Comparison of ENCODE assay signal across 20 cellular contexts in the genomic region with DNA sequence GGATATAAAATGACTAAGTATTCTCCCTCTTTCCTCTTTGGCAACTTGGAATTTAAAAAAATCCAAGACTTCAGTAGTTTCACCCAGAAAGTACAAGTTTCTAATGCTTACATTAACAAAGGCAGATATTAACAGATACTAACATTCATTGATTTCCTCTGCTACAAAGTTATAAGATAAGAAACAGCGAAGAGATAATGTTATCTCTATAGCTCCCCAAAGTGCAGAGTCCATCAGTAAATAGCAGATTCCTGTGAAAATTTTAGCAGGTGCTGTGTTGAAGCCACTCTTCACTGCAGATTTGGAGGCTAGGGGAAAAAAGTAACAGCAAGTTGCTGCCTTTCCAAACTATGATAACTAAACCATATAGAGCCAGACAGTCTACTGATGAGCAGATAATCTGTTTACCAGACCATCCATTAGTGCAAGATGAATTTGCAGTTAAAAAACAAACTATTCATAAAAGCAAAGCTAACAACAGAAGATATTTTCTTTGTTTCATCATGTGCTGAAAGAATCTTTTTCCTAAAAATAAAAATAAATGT. TPM values are rescaled to one million over a fixed set of nuclear protein-coding genes. Genes with fewer than 3 reads are reported as not detected.
A peak's percentile ranks its signal among the peaks of the same experiment; 100 is the strongest.
DNase-seq lines count a peak whose midpoint lies in the region; ATAC-seq and TF ChIP-seq lines count a peak whose summit lies in the region.
"Had no signal": no experiment of that assay in that cellular context is flagged by ENCODE, and none has a peak within 500 bp of the region (broad histone marks: within the 10 kb centered on the region; RNA-seq: fewer than 3 reads in every experiment).

No MANE protein-coding gene starts in this region.

- peaks cover 48% of the 10 kb centered on the region for H3K4me1 Mint-ChIP-seq in activated CD4-positive, alpha-beta T cell treated with anti-CD3 and anti-CD28 coated beads for 36 hours
- H3K4me1 Mint-ChIP-seq in CD4-positive, alpha-beta T cell (ENCODE audit: low read depth), result peaks cover 17% of the 10 kb centered on the region
- H3K4me1 Mint-ChIP-seq in neural progenitor cell, result peaks cover 10% of the 10 kb centered on the region

- no peaks in the 10 kb centered on the region for H3K79me2 ChIP-seq in neural progenitor cell (ENCODE audit: low read depth)

- no peak overlapping the region for H3K27ac ChIP-seq in CD4-positive, alpha-beta T cell (ENCODE audit: low read depth, low read length)
- H3K27ac ChIP-seq in Panc1 (ENCODE audit: low read length) (0 out of 2 replicates have a peak overlapping the region, but pooled peaks have one; percentile 29), neural progenitor cell (no peak overlapping the region)
- H3K27ac ChIP-seq: PC-9, SJCRH30 had no signal

- no peak for ATAC-seq in activated CD4-positive, alpha-beta T cell treated with anti-CD3 and anti-CD28 coated beads for 36 hours
- ATAC-seq in CD4-positive, alpha-beta T cell (ENCODE audit: poor library complexity), result no peak
- ATAC-seq in Panc1 (no peak), GM21423 (IDR thresholded peaks at IDR 0.05; ENCODE audit: unreplicated experiment) (no peak), GM18858 (IDR thresholded peaks at IDR 0.05; ENCODE audit: unreplicated experiment) (no peak)
- ATAC-seq: GM12878 had no signal

- H3K4me2 ChIP-seq in neural progenitor cell, result no peak overlapping the region
- H3K4me2 ChIP-seq: PC-9 had no signal

- no peaks in the 10 kb centered on the region for H3K27me3 ChIP-seq in CD4-positive, alpha-beta T cell (ENCODE audit: control insufficient read depth, insufficient read depth, low read length)
- H3K27me3 ChIP-seq in Panc1 (ENCODE audit: control insufficient read depth, insufficient read depth, low read length) (no peaks in the 10 kb centered on the region), neural progenitor cell (no peaks in the 10 kb centered on the region)
- H3K27me3 ChIP-seq: SJCRH30 had no signal

- CTCF ChIA-PET in activated CD4-positive, alpha-beta T cell treated with anti-CD3 and anti-CD28 coated beads for 36 hours (lab: Charles Lee), result no interaction called here
- CTCF ChIA-PET in CD4-positive, alpha-beta T cell (lab: Charles Lee), result interaction anchor here (0.9 to 1.5 kb wide), 2 partner anchors 19 to 217 kb away, joined by 3 to 4 read pairs; no protein-coding TSS in a partner anchor
- CTCF ChIA-PET in Panc1 (lab: Charles Lee), result no interaction called here

- H3K36me3 ChIP-seq in Panc1 (ENCODE audit: control insufficient read depth, insufficient read depth, low read length) (no peaks in the 10 kb centered on the region; the same call in 1 of the 2 replicates), neural progenitor cell (no peaks in the 10 kb centered on the region)
- H3K36me3 ChIP-seq: SJCRH30 had no signal

- in situ Hi-C loops in Panc1 (cut with HindIII; ENCODE audit: low pct_unique_long_range_greater_than_20kb, low sequenced_read_pairs), result no loop called here

- POLR2A ChIA-PET in activated CD4-positive, alpha-beta T cell treated with anti-CD3 and anti-CD28 coated beads for 36 hours (lab: Charles Lee), result interaction anchor here (1.0 kb wide), 1 partner anchor 217 kb away, joined by 3 read pairs; no protein-coding TSS in a partner anchor
- POLR2A ChIA-PET in CD4-positive, alpha-beta T cell (lab: Charles Lee), result no interaction called here
- POLR2A ChIA-PET in Panc1 (lab: Charles Lee), result no interaction called here

- DNase-seq in activated CD4-positive, alpha-beta T cell treated with anti-CD3 and anti-CD28 coated beads for 36 hours, result no peak
- DNase-seq in activated CD4-positive, alpha-beta T cell treated with anti-CD3 and anti-CD28 coated beads for 1 hour, result no peak
- no peak for DNase-seq in CD4-positive, alpha-beta T cell
- no peak for DNase-seq in Panc1 (ENCODE audit: low read depth, low spot score)
- DNase-seq in neural progenitor cell (ENCODE audit: low spot score), result no peak
- no peak for DNase-seq in GDM1 (lab: John Stamatoyannopoulos, UW)
- DNase-seq: 8988T, Calu3, MV-4-11, NCI-H1417, NCI-H187, NCI-H2227 treated with DMSO at 0.1 percent for 48 hours, NCI-H524, NCI-H82, PC-9, SJCRH30 had no signal

- no peak for TF ChIP-seq CTCF in CD4-positive, alpha-beta T cell (IDR thresholded peaks at IDR 0.05)
- TF ChIP-seq CTCF in Panc1 (IDR thresholded peaks at IDR 0.05) (no peak), neural progenitor cell (IDR thresholded peaks at IDR 0.05) (no peak)

- no peaks in the 10 kb centered on the region for H4K20me1 ChIP-seq in neural progenitor cell (ENCODE audit: low read depth)

- BruUV-seq in Panc1 (replicated peaks; lab: Mats Ljungman, UMichigan), result no TSS peak

- peak overlapping the region; percentile 52 for H3K27ac Mint-ChIP-seq in activated CD4-positive, alpha-beta T cell treated with anti-CD3 and anti-CD28 coated beads for 36 hours
- peak overlapping the region; percentile 34 for H3K27ac Mint-ChIP-seq in CD4-positive, alpha-beta T cell
- no peak overlapping the region for H3K27ac Mint-ChIP-seq in neural progenitor cell
- H3K27ac Mint-ChIP-seq: B cell had no signal

- H3K4me1 ChIP-seq in Panc1 (ENCODE audit: control insufficient read depth, insufficient read depth, low read length) (no peaks in the 10 kb centered on the region; the same call in 1 of the 2 replicates), neural progenitor cell (peaks cover 6% of the 10 kb centered on the region)
- H3K4me1 ChIP-seq: SJCRH30 had no signal

- no peaks in the 10 kb centered on the region for H3K9me3 Mint-ChIP-seq in activated CD4-positive, alpha-beta T cell treated with anti-CD3 and anti-CD28 coated beads for 36 hours (ENCODE audit: low read depth)
- no peaks in the 10 kb centered on the region for H3K9me3 Mint-ChIP-seq in CD4-positive, alpha-beta T cell
- H3K9me3 Mint-ChIP-seq in neural progenitor cell, result no peaks in the 10 kb centered on the region

- peak overlapping the region; percentile 37 for H2AFZ ChIP-seq in neural progenitor cell (replicated peaks)
- H2AFZ ChIP-seq: PC-9 had no signal

- no peak overlapping the region for H3K9ac ChIP-seq in neural progenitor cell

- peaks cover 6% of the 10 kb centered on the region for H3K36me3 Mint-ChIP-seq in activated CD4-positive, alpha-beta T cell treated with anti-CD3 and anti-CD28 coated beads for 36 hours (ENCODE audit: low read depth)
- peaks cover 21% of the 10 kb centered on the region for H3K36me3 Mint-ChIP-seq in CD4-positive, alpha-beta T cell (ENCODE audit: low read depth)
- H3K36me3 Mint-ChIP-seq in neural progenitor cell, result no peaks in the 10 kb centered on the region

- intact Hi-C loops in activated CD4-positive, alpha-beta T cell treated with anti-CD3 and anti-CD28 coated beads for 36 hours (cut with DNase I, micrococcal nuclease), result loop anchor here (5.0 to 10.0 kb wide), 8 partner anchors 127 to 1480 kb away; partner anchors contain the start of genes LARP7 (in 1 of the 2), TIFA (in 1 of the 2) and ZGRF1 (in 1 of the 2)
- intact Hi-C loops in CD4-positive, alpha-beta T cell (cut with DNase I, micrococcal nuclease), result loop anchor here (5.0 to 10.0 kb wide), 7 partner anchors 37 to 1480 kb away; partner anchors contain the start of genes LARP7 (in 1 of the 2), TIFA (in 1 of the 2) and ZGRF1 (in 1 of the 2)
- intact Hi-C loops in Panc1 (cut with micrococcal nuclease; ENCODE audit: unreplicated experiment), result loop anchor here (5.0 kb wide), 1 partner anchor 367 kb away; no protein-coding TSS in a partner anchor

- H3K4me3 ChIP-seq in Panc1 (ENCODE audit: low read depth in 2 of 2, low read length in 2 of 2), result no peak overlapping the region
- no peak overlapping the region for H3K4me3 ChIP-seq in neural progenitor cell
- H3K4me3 ChIP-seq: GM12878, PC-9, SJCRH30 had no signal

- peaks cover 18% of the 10 kb centered on the region for H3F3A ChIP-seq in neural progenitor cell (ENCODE audit: low read depth)

- no peaks in the 10 kb centered on the region for H3K27me3 Mint-ChIP-seq in activated CD4-positive, alpha-beta T cell treated with anti-CD3 and anti-CD28 coated beads for 36 hours
- H3K27me3 Mint-ChIP-seq in CD4-positive, alpha-beta T cell, result no peaks in the 10 kb centered on the region
- H3K27me3 Mint-ChIP-seq in neural progenitor cell (ENCODE audit: insufficient read depth, low read depth), result peaks cover 13% of the 10 kb centered on the region
- H3K27me3 Mint-ChIP-seq: B cell had no signal

- no peak overlapping the region for H3K4me3 Mint-ChIP-seq in activated CD4-positive, alpha-beta T cell treated with anti-CD3 and anti-CD28 coated beads for 36 hours
- no peak overlapping the region for H3K4me3 Mint-ChIP-seq in CD4-positive, alpha-beta T cell
- H3K4me3 Mint-ChIP-seq in neural progenitor cell, result no peak overlapping the region
- H3K4me3 Mint-ChIP-seq: B cell had no signal

- no peaks in the 10 kb centered on the region for H3K9me3 ChIP-seq in CD4-positive, alpha-beta T cell (ENCODE audit: control insufficient read depth, low read length)
- H3K9me3 ChIP-seq in Panc1 (ENCODE audit: control insufficient read depth, insufficient read depth, low read depth, low read length) (no peaks in the 10 kb centered on the region), neural progenitor cell (ENCODE audit: low read depth) (no peaks in the 10 kb centered on the region)
- H3K9me3 ChIP-seq: SJCRH30 had no signal

RNA-seq across cellular contexts. Expression of gene CAMK2D, which starts 3.3 kb away (rescaled TPM):
- total RNA-seq in activated CD4-positive, alpha-beta T cell treated with anti-CD3 and anti-CD28 coated beads for 36 hours, result 10 to 100 TPM; 70.3 to 71.3 TPM
- 10 to 100 TPM; 29.9 to 32.9 TPM for total RNA-seq in CD4-positive, alpha-beta T cell
- total RNA-seq in Panc1 (2021; ENCODE audit: unreplicated experiment) (29.5 TPM), neural progenitor cell (ENCODE audit: low replicate concordance) (21.0 and 33.2 TPM in 2 replicates)
- 21.1 TPM for polyA plus RNA-seq in Panc1 (2012; ENCODE audit: insufficient read length)
